In genomic region chr5:76622076-76622475, GRCh38 we compare ENCODE assay signal across 1 cellular context.
TF ChIP-seq lines count a peak whose summit lies in the region.

No MANE protein-coding gene starts in this region.

TF ChIP-seq in SK-N-SH, 30 proteins besides CTCF, POLR2A, EP300 and RAD21 (continued from another document):
- TF ChIP-seq USF1 (IDR thresholded peaks at IDR 0.05; ENCODE audit: borderline replicate concordance, low read depth) (no peak), GABPA (IDR thresholded peaks at IDR 0.05; ENCODE audit: low read depth) (no peak), YY1 (IDR thresholded peaks at IDR 0.05; ENCODE audit: low read depth) (no peak), REST (IDR thresholded peaks at IDR 0.05; ENCODE audit: low read depth, low read length) (no peak), MAX (IDR thresholded peaks at IDR 0.05; ENCODE audit: low read depth) (no peak), TEAD4 (IDR thresholded peaks at IDR 0.05; ENCODE audit: borderline replicate concordance, insufficient read depth) (no peak), RXRA (IDR thresholded peaks at IDR 0.05; ENCODE audit: borderline replicate concordance, low read depth) (no peak), FOSL2 (IDR thresholded peaks at IDR 0.05; ENCODE audit: borderline replicate concordance, low read depth) (no peak), IRF3 (IDR thresholded peaks at IDR 0.05; ENCODE audit: low read depth, low read length) (no peak)
- TF ChIP-seq, protein P1, sequence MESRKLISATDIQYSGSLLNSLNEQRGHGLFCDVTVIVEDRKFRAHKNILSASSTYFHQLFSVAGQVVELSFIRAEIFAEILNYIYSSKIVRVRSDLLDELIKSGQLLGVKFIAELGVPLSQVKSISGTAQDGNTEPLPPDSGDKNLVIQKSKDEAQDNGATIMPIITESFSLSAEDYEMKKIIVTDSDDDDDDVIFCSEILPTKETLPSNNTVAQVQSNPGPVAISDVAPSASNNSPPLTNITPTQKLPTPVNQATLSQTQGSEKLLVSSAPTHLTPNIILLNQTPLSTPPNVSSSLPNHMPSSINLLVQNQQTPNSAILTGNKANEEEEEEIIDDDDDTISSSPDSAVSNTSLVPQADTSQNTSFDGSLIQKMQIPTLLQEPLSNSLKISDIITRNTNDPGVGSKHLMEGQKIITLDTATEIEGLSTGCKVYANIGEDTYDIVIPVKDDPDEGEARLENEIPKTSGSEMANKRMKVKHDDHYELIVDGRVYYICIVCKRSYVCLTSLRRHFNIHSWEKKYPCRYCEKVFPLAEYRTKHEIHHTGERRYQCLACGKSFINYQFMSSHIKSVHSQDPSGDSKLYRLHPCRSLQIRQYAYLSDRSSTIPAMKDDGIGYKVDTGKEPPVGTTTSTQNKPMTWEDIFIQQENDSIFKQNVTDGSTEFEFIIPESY (IDR thresholded peaks at IDR 0.05; ENCODE audit: borderline replicate concordance, low read depth): no peak
